Comparison of ENCODE assay signal across 8 cellular contexts in the genomic region with DNA sequence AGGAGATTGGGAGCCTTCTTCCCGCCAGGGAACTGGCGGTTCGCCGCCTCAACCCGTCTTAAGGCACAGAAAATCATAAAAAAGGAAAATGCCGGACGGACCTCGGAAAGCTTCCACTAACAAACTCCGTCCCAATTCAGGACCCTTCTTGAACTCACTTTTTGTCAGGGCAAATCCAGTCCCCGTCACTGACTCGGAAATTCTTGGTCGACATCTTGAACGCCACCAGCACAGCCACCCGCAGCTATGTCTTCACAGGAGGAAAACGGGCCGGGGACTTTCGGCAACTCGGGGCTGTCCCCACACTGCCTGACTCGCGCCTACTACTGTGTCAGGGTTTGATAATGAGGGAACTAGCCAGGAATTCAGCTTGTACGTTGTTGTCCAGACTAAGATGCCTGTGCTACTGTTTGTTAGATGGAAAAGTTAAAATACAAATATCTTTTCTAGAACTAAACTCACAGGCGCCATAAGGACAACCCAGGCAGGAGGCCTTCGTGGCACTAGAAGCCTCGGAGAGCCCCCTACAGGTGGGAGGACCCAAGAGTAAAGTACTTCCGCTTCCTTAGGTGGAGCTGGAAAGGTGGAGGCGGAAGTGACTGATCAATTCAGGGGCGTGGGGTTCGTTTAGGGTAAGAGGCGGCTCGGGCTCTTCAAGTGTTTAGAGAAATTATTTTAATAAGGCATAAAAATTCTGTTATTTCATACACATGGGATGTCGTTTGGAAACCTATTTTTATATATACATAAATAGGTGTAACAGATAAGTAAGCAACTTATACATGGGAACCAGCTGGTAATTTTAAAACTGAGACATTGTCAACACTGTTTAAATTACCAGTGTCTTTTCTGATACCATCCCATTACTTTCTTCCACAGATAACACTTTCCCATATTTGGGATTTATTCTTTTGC. TPM values are rescaled to one million over a fixed set of nuclear protein-coding genes. Genes with fewer than 3 reads are reported as not detected.
A peak's percentile ranks its signal among the peaks of the same experiment; 100 is the strongest.
DNase-seq lines count a peak whose midpoint lies in the region; ATAC-seq and TF ChIP-seq lines count a peak whose summit lies in the region.

A gene with protein sequence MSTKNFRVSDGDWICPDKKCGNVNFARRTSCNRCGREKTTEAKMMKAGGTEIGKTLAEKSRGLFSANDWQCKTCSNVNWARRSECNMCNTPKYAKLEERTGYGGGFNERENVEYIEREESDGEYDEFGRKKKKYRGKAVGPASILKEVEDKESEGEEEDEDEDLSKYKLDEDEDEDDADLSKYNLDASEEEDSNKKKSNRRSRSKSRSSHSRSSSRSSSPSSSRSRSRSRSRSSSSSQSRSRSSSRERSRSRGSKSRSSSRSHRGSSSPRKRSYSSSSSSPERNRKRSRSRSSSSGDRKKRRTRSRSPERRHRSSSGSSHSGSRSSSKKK (minus strand): TSS at position 254 of the 915 bp plus-strand sequence. CDS start 40 bp downstream, at position 214.

- WGBS in right lobe of liver (ENCODE audit: insufficient coverage, low coverage, low lambda C conversion rate, missing lambda C conversion rate), result under 1% methylated on average over 26 of the region's 31 CpGs

- intact Hi-C loops in CD14-positive monocyte (cut with micrococcal nuclease) (loop anchor here (5.0 to 10.0 kb wide), 2 partner anchors 874 to 876 kb away; a partner anchor contains a TSS), dorsolateral prefrontal cortex (cut with DNase I) (no loop called here), right lobe of liver (cut with DNase I) (no loop called here)

- H3K27ac Mint-ChIP-seq in CD14-positive monocyte, result peak within 1 kb of the TSS; percentile 97 to 99 (median 99)

- H3K4me1 Mint-ChIP-seq in CD14-positive monocyte, result peaks cover 16% of the 10 kb centered on the region

- peak; percentile 69 for TF ChIP-seq POLR2A in right lobe of liver (IDR thresholded peaks at IDR 0.05)

- peak within 1 kb of the TSS; percentile 68 to 97 (median 86) for H3K4me3 ChIP-seq in dorsolateral prefrontal cortex
- H3K4me3 ChIP-seq in right lobe of liver, result peak within 1 kb of the TSS; percentile 72 to 88 (median 82)

- peak; percentile 89 for DNase-seq in CD14-positive monocyte (ENCODE audit: low spot score)
- DNase-seq in NCI-H774 (lab: John Stamatoyannopoulos, UW), result peak; percentile 94
- peak; percentile 88 to 92 for DNase-seq in activated CD4-positive, alpha-beta T cell treated with anti-CD3 and anti-CD28 coated beads, Interleukin-2, amount 50 U/mL, for 48 hours
- peak; percentile 67 to 91 (median 86) for DNase-seq in dorsolateral prefrontal cortex
- peak; percentile 82 to 93 (median 90) for DNase-seq in right lobe of liver
- DNase-seq in stimulated activated CD4-positive, alpha-beta T cell treated with anti-CD3 and anti-CD28 coated beads, Interleukin-4, amount 100 ng/mL, for 48 hours (ENCODE audit: low read depth in 2 of 2), result peak; percentile 80 to 82

- H3K36me3 ChIP-seq in right lobe of liver, result peaks cover 0 to 23% (median 5%) of the 10 kb centered on the region in 4 donors

- peak; percentile 99 for ATAC-seq in GM19372 (IDR thresholded peaks at IDR 0.05; ENCODE audit: low read depth, unreplicated experiment)
- ATAC-seq in HG03565 (IDR thresholded peaks at IDR 0.05; ENCODE audit: unreplicated experiment), result peak; percentile 99
- ATAC-seq in right lobe of liver, result peak; percentile 99

- peaks cover 2 to 7% (median 4%) of the 10 kb centered on the region in 7 donors for H3K9me3 Mint-ChIP-seq in CD14-positive monocyte

- H3K4me3 Mint-ChIP-seq in CD14-positive monocyte, result peak within 1 kb of the TSS; percentile 94 to 98

- no peaks in the 10 kb centered on the region for H3K9me3 ChIP-seq in right lobe of liver

- H3K27me3 ChIP-seq in dorsolateral prefrontal cortex (no peaks in the 10 kb centered on the region), right lobe of liver (no peaks in the 10 kb centered on the region)

- peaks cover 16 to 18% of the 10 kb centered on the region in 2 donors for H3K36me3 Mint-ChIP-seq in CD14-positive monocyte

- peaks cover 0 to 18% (median 4%) of the 10 kb centered on the region in 4 donors for H3K4me1 ChIP-seq in right lobe of liver

- H3K27ac ChIP-seq in dorsolateral prefrontal cortex, result peak within 1 kb of the TSS in 58 of 59 donors; percentile 59 to 96 (median 86)
- peak within 1 kb of the TSS; percentile 83 to 92 (median 91) for H3K27ac ChIP-seq in right lobe of liver

- peaks cover 2 to 9% (median 7%) of the 10 kb centered on the region in 3 donors for H3K27me3 Mint-ChIP-seq in CD14-positive monocyte (ENCODE audit: low read depth in 3 of 3)

- TF ChIP-seq CTCF in CD14-positive monocyte (IDR thresholded peaks at IDR 0.05) (peak; percentile 70), dorsolateral prefrontal cortex (IDR thresholded peaks at IDR 0.05 in 54 of 56, conservative IDR thresholded peaks at IDR 0.05 in 2 of 56; ENCODE audit: low read depth in 1 of 56, partially characterized antibody in 56 of 56) (peak; percentile 40 to 88 (median 75)), right lobe of liver (IDR thresholded peaks at IDR 0.05) (peak; percentile 63 to 76 (median 69))

RNA-seq across cellular contexts. Expression of the gene that starts here (rescaled TPM):
- polyA plus RNA-seq in CD14-positive monocyte, result 10 to 100 TPM; 21.3 to 22.9 TPM
- total RNA-seq in dorsolateral prefrontal cortex (100 to 1,000 TPM in 114 of 120 experiments, 10 to 100 TPM in 6; 72.7 to 146 (median 116) TPM), right lobe of liver (10 to 100 TPM; 18.3 to 32.0 (median 24.7) TPM)

Comparison
In these comparisons a context has a peak if more than half of its experiments do, and no peak if none do; other contexts are left out.
1. Peak in every context shown above with its lines: DNase-seq, ATAC-seq, H3K4me3 ChIP-seq and H3K27ac ChIP-seq.
2. intact Hi-C loops: an anchor here in CD14-positive monocyte (5.0 to 10.0 kb wide); none called in dorsolateral prefrontal cortex and right lobe of liver.